In the genomic region with DNA sequence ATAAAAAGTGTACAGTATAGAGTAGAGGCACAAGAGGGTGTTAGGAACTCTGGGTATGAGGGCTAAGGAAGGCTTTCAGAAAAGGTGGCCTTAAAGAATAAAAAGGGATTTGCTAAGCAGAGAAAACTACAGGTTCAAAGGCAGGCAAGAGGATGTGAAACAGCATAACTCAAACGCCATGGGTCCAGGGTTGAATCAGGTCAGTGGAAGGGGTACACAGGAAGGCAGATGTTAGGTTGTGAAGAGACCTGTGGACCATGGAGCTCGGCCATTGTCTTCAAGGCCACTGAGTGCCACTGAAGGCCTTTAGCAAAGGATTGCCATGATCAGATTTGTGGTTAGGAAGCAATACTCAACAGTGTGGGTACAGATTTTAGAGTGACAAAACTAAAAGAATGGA, we compare ENCODE assay signal across 35 cellular contexts.
"Had no signal": no experiment of that assay in that cellular context is flagged by ENCODE, and none has a peak within 500 bp of the region (broad histone marks: within the 10 kb centered on the region; RNA-seq: fewer than 3 reads in every experiment).

No MANE protein-coding gene starts in this region.

- H3K27ac ChIP-seq: breast epithelium, epithelial cell of prostate, esophagus squamous epithelium, left lung, ovary, prostate gland, skin epidermis, vagina had no signal

- H3K36me3 ChIP-seq: breast epithelium, esophagus squamous epithelium, left lung, ovary, prostate gland, vagina had no signal

- H3K9me3 ChIP-seq: breast epithelium, esophagus squamous epithelium, left lung, mucosa of descending colon, ovary, prostate gland, vagina had no signal

- ATAC-seq: activated naive CD8-positive, alpha-beta T cell treated with anti-CD3 and anti-CD28 coated beads, Interleukin-2, amount 50 U/mL, for 24 hours; left lung; mucosa of descending colon; natural killer cell treated with Interleukin-12 subunit alpha and Interleukin-12 subunit beta and Interleukin-15 and Interleukin-18, amount 100 ng/mL, for 72 hours; sciatic nerve; stimulated activated effector memory CD8-positive, alpha-beta T cell treated with anti-CD3 and anti-CD28 coated beads, Interleukin-12 subunit alpha, Interleukin-12 subunit beta, amount 100 ng/mL, for 72 hours; stimulated activated naive CD8-positive, alpha-beta T cell treated with anti-CD3 and anti-CD28 coated beads, Interleukin-15, amount 100 ng/mL, for 72 hours had no signal

- H3K4me3 ChIP-seq: breast epithelium, esophagus squamous epithelium, left lung, lung, mucosa of descending colon, ovary, prostate gland, skin epidermis, vagina had no signal

- H3K27me3 ChIP-seq: breast epithelium, esophagus squamous epithelium, left lung, ovary, vagina had no signal

- H3K27ac Mint-ChIP-seq: activated CD4-positive, alpha-beta memory T cell treated with anti-CD3 and anti-CD28 coated beads for 36 hours; activated CD4-positive, alpha-beta T cell treated with anti-CD3 and anti-CD28 coated beads, Interleukin-2, amount 10 ng/mL, durations not matched to agents 24 days and 14 days; activated naive CD4-positive, alpha-beta T cell treated with anti-CD3 and anti-CD28 coated beads, Interleukin-2, amount 50 U/mL, for 24 hours; activated naive CD8-positive, alpha-beta T cell treated with anti-CD3 and anti-CD28 coated beads, Interleukin-2, amount 50 U/mL, for 24 hours; dendritic cell treated with granulocyte-macrophage colony-stimulating factor and Interleukin-4, amounts not matched to agents 40 ng/mL and 50 ng/mL, for 4 days; natural killer cell treated with Interleukin-12 subunit alpha and Interleukin-12 subunit beta and Interleukin-15 and Interleukin-18, amount 100 ng/mL, for 72 hours; stimulated activated effector memory CD8-positive, alpha-beta T cell treated with anti-CD3 and anti-CD28 coated beads, Interleukin-12 subunit alpha, Interleukin-12 subunit beta, amount 100 ng/mL, for 72 hours; stimulated activated naive CD8-positive, alpha-beta T cell treated with anti-CD3 and anti-CD28 coated beads, Interleukin-15, amount 100 ng/mL, for 72 hours; type B pancreatic cell had no signal

- DNase-seq: activated CD4-positive, alpha-beta memory T cell treated with anti-CD3 and anti-CD28 coated beads for 36 hours; activated CD4-positive, alpha-beta T cell treated with anti-CD3 and anti-CD28 coated beads, Interleukin-2, amount 10 ng/mL, durations not matched to agents 24 days and 14 days; activated CD4-positive, CD25-positive, alpha-beta regulatory T cell treated with anti-CD3 and anti-CD28 coated beads, Interleukin-2, amount 50 U/mL, for 72 hours; activated CD8-positive, alpha-beta memory T cell treated with anti-CD3 and anti-CD28 coated beads, Interleukin-2, amount 50 U/mL, for 4 hours; activated gamma-delta T cell treated with Interleukin-2 at 50 U/mL for 16 hours; activated naive CD8-positive, alpha-beta T cell treated with anti-CD3 and anti-CD28 coated beads, Interleukin-2, amount 50 U/mL, for 24 hours; activated T-cell treated with anti-CD3 and anti-CD28 coated beads, Interleukin-2, amount 50 U/mL, for 1 hour; amygdala; effector CD4-positive, alpha-beta T cell; esophagus squamous epithelium; foreskin melanocyte; left lung; mesendoderm; mucosa of descending colon; ovary; retina; stimulated activated CD4-positive, alpha-beta T cell treated with anti-CD3 and anti-CD28 coated beads, Interleukin-12 subunit alpha, Interleukin-12 subunit beta, amount 100 ng/mL, for 4 hours; stimulated activated CD4-positive, alpha-beta T cell treated with anti-CD3 and anti-CD28 coated beads, Interleukin-4, amount 100 ng/mL, for 24 hours; stimulated activated naive CD8-positive, alpha-beta T cell treated with anti-CD3 and anti-CD28 coated beads, Interleukin-15, amount 100 ng/mL, for 72 hours; substantia nigra; T-helper 2 cell had no signal

- H3K4me3 Mint-ChIP-seq: activated CD4-positive, alpha-beta memory T cell treated with anti-CD3 and anti-CD28 coated beads for 36 hours; activated CD4-positive, alpha-beta T cell treated with anti-CD3 and anti-CD28 coated beads, Interleukin-2, amount 10 ng/mL, durations not matched to agents 24 days and 14 days; activated naive CD4-positive, alpha-beta T cell treated with anti-CD3 and anti-CD28 coated beads, Interleukin-2, amount 50 U/mL, for 24 hours; activated naive CD8-positive, alpha-beta T cell treated with anti-CD3 and anti-CD28 coated beads, Interleukin-2, amount 50 U/mL, for 24 hours; central memory CD8-positive, alpha-beta T cell; dendritic cell treated with granulocyte-macrophage colony-stimulating factor and Interleukin-4, amounts not matched to agents 40 ng/mL and 50 ng/mL, for 4 days; natural killer cell treated with Interleukin-12 subunit alpha and Interleukin-12 subunit beta and Interleukin-15 and Interleukin-18, amount 100 ng/mL, for 72 hours; stimulated activated effector memory CD8-positive, alpha-beta T cell treated with anti-CD3 and anti-CD28 coated beads, Interleukin-12 subunit alpha, Interleukin-12 subunit beta, amount 100 ng/mL, for 72 hours; stimulated activated naive CD8-positive, alpha-beta T cell treated with anti-CD3 and anti-CD28 coated beads, Interleukin-15, amount 100 ng/mL, for 72 hours; type B pancreatic cell had no signal

- H3K9me3 Mint-ChIP-seq: activated CD4-positive, alpha-beta memory T cell treated with anti-CD3 and anti-CD28 coated beads for 36 hours; activated CD4-positive, alpha-beta T cell treated with anti-CD3 and anti-CD28 coated beads, Interleukin-2, amount 10 ng/mL, durations not matched to agents 24 days and 14 days; activated naive CD4-positive, alpha-beta T cell treated with anti-CD3 and anti-CD28 coated beads, Interleukin-2, amount 50 U/mL, for 24 hours; activated naive CD8-positive, alpha-beta T cell treated with anti-CD3 and anti-CD28 coated beads, Interleukin-2, amount 50 U/mL, for 24 hours; central memory CD8-positive, alpha-beta T cell; dendritic cell treated with granulocyte-macrophage colony-stimulating factor and Interleukin-4, amounts not matched to agents 40 ng/mL and 50 ng/mL, for 4 days; natural killer cell treated with Interleukin-12 subunit alpha and Interleukin-12 subunit beta and Interleukin-15 and Interleukin-18, amount 100 ng/mL, for 72 hours; stimulated activated effector memory CD8-positive, alpha-beta T cell treated with anti-CD3 and anti-CD28 coated beads, Interleukin-12 subunit alpha, Interleukin-12 subunit beta, amount 100 ng/mL, for 72 hours; stimulated activated naive CD8-positive, alpha-beta T cell treated with anti-CD3 and anti-CD28 coated beads, Interleukin-15, amount 100 ng/mL, for 72 hours; type B pancreatic cell had no signal

- H3K27me3 Mint-ChIP-seq: activated CD4-positive, alpha-beta memory T cell treated with anti-CD3 and anti-CD28 coated beads for 36 hours; activated CD4-positive, alpha-beta T cell treated with anti-CD3 and anti-CD28 coated beads, Interleukin-2, amount 10 ng/mL, durations not matched to agents 24 days and 14 days; activated naive CD4-positive, alpha-beta T cell treated with anti-CD3 and anti-CD28 coated beads, Interleukin-2, amount 50 U/mL, for 24 hours; activated naive CD8-positive, alpha-beta T cell treated with anti-CD3 and anti-CD28 coated beads, Interleukin-2, amount 50 U/mL, for 24 hours; central memory CD8-positive, alpha-beta T cell; dendritic cell treated with granulocyte-macrophage colony-stimulating factor and Interleukin-4, amounts not matched to agents 40 ng/mL and 50 ng/mL, for 4 days; stimulated activated naive CD8-positive, alpha-beta T cell treated with anti-CD3 and anti-CD28 coated beads, Interleukin-15, amount 100 ng/mL, for 72 hours; type B pancreatic cell had no signal

- FAIRE-seq: islet of Langerhans had no signal

- H3K4me1 Mint-ChIP-seq: activated CD4-positive, alpha-beta T cell treated with anti-CD3 and anti-CD28 coated beads, Interleukin-2, amount 10 ng/mL, durations not matched to agents 24 days and 14 days; activated naive CD4-positive, alpha-beta T cell treated with anti-CD3 and anti-CD28 coated beads, Interleukin-2, amount 50 U/mL, for 24 hours; activated naive CD8-positive, alpha-beta T cell treated with anti-CD3 and anti-CD28 coated beads, Interleukin-2, amount 50 U/mL, for 24 hours; central memory CD8-positive, alpha-beta T cell; stimulated activated effector memory CD8-positive, alpha-beta T cell treated with anti-CD3 and anti-CD28 coated beads, Interleukin-12 subunit alpha, Interleukin-12 subunit beta, amount 100 ng/mL, for 72 hours; stimulated activated naive CD8-positive, alpha-beta T cell treated with anti-CD3 and anti-CD28 coated beads, Interleukin-15, amount 100 ng/mL, for 72 hours had no signal

- H3K4me1 ChIP-seq: breast epithelium, esophagus squamous epithelium, left lung, prostate gland, vagina had no signal

- H3K36me3 Mint-ChIP-seq: activated CD4-positive, alpha-beta memory T cell treated with anti-CD3 and anti-CD28 coated beads for 36 hours; activated naive CD4-positive, alpha-beta T cell treated with anti-CD3 and anti-CD28 coated beads, Interleukin-2, amount 50 U/mL, for 24 hours; natural killer cell treated with Interleukin-12 subunit alpha and Interleukin-12 subunit beta and Interleukin-15 and Interleukin-18, amount 100 ng/mL, for 72 hours; stimulated activated effector memory CD8-positive, alpha-beta T cell treated with anti-CD3 and anti-CD28 coated beads, Interleukin-12 subunit alpha, Interleukin-12 subunit beta, amount 100 ng/mL, for 72 hours; type B pancreatic cell had no signal
